18 cellular contexts compared by ENCODE assay signal in the genomic region with DNA sequence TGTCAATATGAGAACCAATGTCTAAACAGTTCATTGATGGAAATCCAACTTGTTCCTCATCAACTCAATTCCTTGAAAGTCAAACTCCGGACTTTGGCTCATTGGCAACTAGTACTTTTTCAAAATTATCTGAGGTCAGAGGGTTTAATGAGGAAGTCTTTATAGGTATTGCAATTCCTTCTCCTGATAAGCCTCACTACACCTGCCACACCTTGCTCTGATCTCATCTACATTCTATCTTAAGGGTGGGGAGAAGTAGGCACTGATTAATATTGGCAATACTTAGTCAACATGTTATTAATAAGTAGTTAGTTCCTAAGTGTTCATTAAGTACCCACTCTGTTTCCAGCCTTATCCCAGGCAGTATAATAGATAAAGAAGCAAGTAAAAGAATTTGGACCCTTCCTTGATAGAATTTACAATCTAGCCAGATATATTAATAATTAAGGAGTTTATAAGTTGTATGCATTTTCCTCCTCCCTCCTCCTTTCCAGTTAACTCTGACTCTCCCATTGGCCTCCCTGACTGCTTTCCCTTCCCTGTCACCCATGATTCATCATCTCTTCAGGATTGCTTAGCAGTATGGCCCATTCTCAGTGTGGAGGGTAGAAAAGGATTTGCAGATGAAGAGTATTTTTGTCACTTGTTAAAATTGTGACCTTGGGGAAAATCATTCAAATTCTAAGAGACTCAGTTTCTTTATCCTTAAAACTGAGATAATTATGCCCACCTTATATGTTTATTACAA.
DNase-seq lines count a peak whose midpoint lies in the region; ATAC-seq and TF ChIP-seq lines count a peak whose summit lies in the region.
"Had no signal": no experiment of that assay in that cellular context is flagged by ENCODE, and none has a peak within 500 bp of the region (broad histone marks: within the 10 kb centered on the region; RNA-seq: fewer than 3 reads in every experiment).

No MANE protein-coding gene starts in this region.

- BruUV-seq in mammary epithelial cell (replicated peaks; lab: Mats Ljungman, UMichigan) (no TSS peak), MCF 10A (replicated peaks; lab: Mats Ljungman, UMichigan) (no TSS peak)

- no peaks in the 10 kb centered on the region for H3K4me1 ChIP-seq in mammary epithelial cell (ENCODE audit: insufficient read depth, low read length)
- H3K4me1 ChIP-seq: HAP-1 had no signal

- TF ChIP-seq CTCF in mammary epithelial cell (conservative IDR thresholded peaks at IDR 0.05 in 1 of 2, IDR thresholded peaks at IDR 0.05 in 1 of 2; ENCODE audit: extremely low read depth in 1 of 2, insufficient read depth in 1 of 2, low read depth in 1 of 2, low read length in 2 of 2) (no peak), MCF 10A (IDR thresholded peaks at IDR 0.05; ENCODE audit: unreplicated experiment) (no peak), chondrocyte (IDR thresholded peaks at IDR 0.05) (no peak)

- H3K36me3 Mint-ChIP-seq in MCF 10A (ENCODE audit: insufficient read depth, unreplicated experiment), result no peaks in the 10 kb centered on the region
- H3K36me3 Mint-ChIP-seq in T-helper 17 cell (ENCODE audit: low read depth), result no peaks in the 10 kb centered on the region
- H3K36me3 Mint-ChIP-seq in stimulated activated naive B cell treated with anti-CD40 and anti-IgM and Interleukin-4, amounts not matched to agents 10 μg/mL and 1 μg/mL and 100 μg/mL, for 72 hours, result peaks cover 11 to 22% of the 10 kb centered on the region in 2 donors
- no peaks in the 10 kb centered on the region for H3K36me3 Mint-ChIP-seq in chondrocyte (ENCODE audit: low read depth)

- DNase-seq in mammary epithelial cell (peak; percentile 22), MCF 10A (ENCODE audit: unreplicated experiment) (no peak), T-helper 17 cell (no peak), iris pigment epithelial cell (ENCODE audit: low read depth) (peak; percentile 18), NCI-H510A treated with DMSO at 0.1 percent for 48 hours (lab: John Stamatoyannopoulos, UW) (no peak), chondrocyte (ENCODE audit: low spot score) (no peak), RPMI8226 (no peak)
- no peak for DNase-seq in stimulated activated naive B cell treated with anti-CD40 and anti-IgM and Interleukin-4, amounts not matched to agents 10 μg/mL and 1 μg/mL and 100 μg/mL, for 72 hours
- DNase-seq: 8988T, DMS153, NCI-H1436, NCI-H2029, NCI-H2171, NCI-H446 treated with DMSO at 0.1 percent for 48 hours, NCI-H82, PC-9 had no signal

- H2AFZ ChIP-seq in mammary epithelial cell (ENCODE audit: low read depth, low read length), result no peak overlapping the region
- H2AFZ ChIP-seq: PC-9 had no signal

- no peaks in the 10 kb centered on the region for H3K27me3 ChIP-seq in mammary epithelial cell (ENCODE audit: insufficient read depth, low read length)
- H3K27me3 ChIP-seq: BLaER1 treated with 17β-estradiol and CSF1 and Interleukin-3, amounts not matched to agents 10 nM and 100 nM had no signal

- no peak overlapping the region for H3K4me2 ChIP-seq in mammary epithelial cell (ENCODE audit: insufficient read depth, low read depth, low read length)
- H3K4me2 ChIP-seq: BLaER1 treated with 17β-estradiol and CSF1 and Interleukin-3, amounts not matched to agents 10 nM and 100 nM; PC-9 had no signal

- H3K79me2 ChIP-seq in mammary epithelial cell (ENCODE audit: insufficient read depth, low read length), result no peaks in the 10 kb centered on the region

- CTCF ChIA-PET in mammary epithelial cell (lab: Charles Lee; ENCODE audit: low non-redundant PET), result no interaction called here
- CTCF ChIA-PET in MCF 10A (lab: Yijun Ruan, JAX), result no interaction called here

- H3K9me3 ChIP-seq in mammary epithelial cell (replicated peaks; ENCODE audit: insufficient read depth, low read length) (no peaks in the 10 kb centered on the region), T-helper 17 cell (ENCODE audit: control insufficient read depth, low read length, poor library complexity, severe bottlenecking) (no peaks in the 10 kb centered on the region)
- H3K9me3 ChIP-seq: BLaER1 treated with 17β-estradiol and CSF1 and Interleukin-3, amounts not matched to agents 10 nM and 100 nM; HAP-1 had no signal

- in situ Hi-C loops in mammary epithelial cell (cut with MboI; ENCODE audit: low sequenced_read_pairs in 2 of 2), result no loop called here

- intact Hi-C loops in mammary epithelial cell (cut with micrococcal nuclease), result no loop called here
- intact Hi-C loops in MCF 10A (cut with micrococcal nuclease), result no loop called here

- H3K27me3 Mint-ChIP-seq in MCF 10A (ENCODE audit: insufficient read depth, unreplicated experiment) (no peaks in the 10 kb centered on the region), T-helper 17 cell (no peaks in the 10 kb centered on the region), chondrocyte (ENCODE audit: low read depth) (no peaks in the 10 kb centered on the region)
- H3K27me3 Mint-ChIP-seq in stimulated activated naive B cell treated with anti-CD40 and anti-IgM and Interleukin-4, amounts not matched to agents 10 μg/mL and 1 μg/mL and 100 μg/mL, for 72 hours, result no peaks in the 10 kb centered on the region

- dilution Hi-C loops in mammary epithelial cell (cut with HindIII; ENCODE audit: low sequenced_read_pairs), result no loop called here

- H3K9me3 Mint-ChIP-seq in MCF 10A (ENCODE audit: unreplicated experiment), result no peaks in the 10 kb centered on the region
- peaks cover 2% of the 10 kb centered on the region in 2 donors for H3K9me3 Mint-ChIP-seq in stimulated activated naive B cell treated with anti-CD40 and anti-IgM and Interleukin-4, amounts not matched to agents 10 μg/mL and 1 μg/mL and 100 μg/mL, for 72 hours
- H3K9me3 Mint-ChIP-seq in chondrocyte (ENCODE audit: low read depth), result no peaks in the 10 kb centered on the region

- H3K4me3 ChIP-seq in mammary epithelial cell (replicated peaks in 1 of 3; ENCODE audit: insufficient read depth in 1 of 3, low read depth in 2 of 3, low read length in 3 of 3), result no peak overlapping the region
- H3K4me3 ChIP-seq: BLaER1 treated with 17β-estradiol and CSF1 and Interleukin-3, amounts not matched to agents 10 nM and 100 nM; HAP-1; PC-9 had no signal

- no peak overlapping the region for H3K27ac ChIP-seq in mammary epithelial cell (ENCODE audit: insufficient read depth, low read depth, low read length)
- H3K27ac ChIP-seq: BLaER1 treated with 17β-estradiol and CSF1 and Interleukin-3, amounts not matched to agents 10 nM and 100 nM; PC-9 had no signal

- H3K4me1 Mint-ChIP-seq in MCF 10A (ENCODE audit: insufficient read depth, unreplicated experiment) (peaks cover 9% of the 10 kb centered on the region), T-helper 17 cell (peaks cover 22% of the 10 kb centered on the region), chondrocyte (ENCODE audit: low read depth) (peaks cover 33% of the 10 kb centered on the region)
- H3K4me1 Mint-ChIP-seq in stimulated activated naive B cell treated with anti-CD40 and anti-IgM and Interleukin-4, amounts not matched to agents 10 μg/mL and 1 μg/mL and 100 μg/mL, for 72 hours, result peaks cover 40 to 81% of the 10 kb centered on the region in 2 donors

- POLR2A ChIA-PET in MCF 10A (lab: Yijun Ruan, JAX), result no interaction called here

- no peak overlapping the region for H3K27ac Mint-ChIP-seq in MCF 10A (ENCODE audit: low read depth, unreplicated experiment)
- peak overlapping the region; percentile 67 for H3K27ac Mint-ChIP-seq in T-helper 17 cell
- H3K27ac Mint-ChIP-seq in stimulated activated naive B cell treated with anti-CD40 and anti-IgM and Interleukin-4, amounts not matched to agents 10 μg/mL and 1 μg/mL and 100 μg/mL, for 72 hours, result peak overlapping the region; percentile 62
- H3K27ac Mint-ChIP-seq in chondrocyte (ENCODE audit: unreplicated experiment), result no peak overlapping the region

- H3K9ac ChIP-seq in mammary epithelial cell (ENCODE audit: insufficient read depth, low read length), result no peak overlapping the region
- H3K9ac ChIP-seq: BLaER1 treated with 17β-estradiol and CSF1 and Interleukin-3, amounts not matched to agents 10 nM and 100 nM had no signal

- no peaks in the 10 kb centered on the region for H3K36me3 ChIP-seq in mammary epithelial cell (ENCODE audit: insufficient read depth, low read length)
- H3K36me3 ChIP-seq: BLaER1 treated with 17β-estradiol and CSF1 and Interleukin-3, amounts not matched to agents 10 nM and 100 nM; HAP-1 had no signal

- H3K4me3 Mint-ChIP-seq in MCF 10A (ENCODE audit: unreplicated experiment), result no peak overlapping the region
- no peak overlapping the region for H3K4me3 Mint-ChIP-seq in T-helper 17 cell
- no peak overlapping the region for H3K4me3 Mint-ChIP-seq in stimulated activated naive B cell treated with anti-CD40 and anti-IgM and Interleukin-4, amounts not matched to agents 10 μg/mL and 1 μg/mL and 100 μg/mL, for 72 hours
- no peak overlapping the region for H3K4me3 Mint-ChIP-seq in chondrocyte (ENCODE audit: unreplicated experiment)

- no peaks in the 10 kb centered on the region for H4K20me1 ChIP-seq in mammary epithelial cell (ENCODE audit: insufficient read depth, low read length)
- H4K20me1 ChIP-seq: BLaER1 treated with 17β-estradiol and CSF1 and Interleukin-3, amounts not matched to agents 10 nM and 100 nM had no signal

- whole genome bisulfite sequencing in mammary epithelial cell (ENCODE audit: low coverage, missing lambda C conversion rate), result 100% methylated on average over 1 of the region's 1 CpG

- no peak for ATAC-seq in T-helper 17 cell
- no peak for ATAC-seq in stimulated activated naive B cell treated with anti-CD40 and anti-IgM and Interleukin-4, amounts not matched to agents 10 μg/mL and 1 μg/mL and 100 μg/mL, for 72 hours (replicated peaks)

Comparison
In these comparisons a context has a peak if more than half of its experiments do, and no peak if none do; other contexts are left out.
1. DNase-seq: peak in mammary epithelial cell (single experiment) and iris pigment epithelial cell (single experiment); none in MCF 10A (single experiment), T-helper 17 cell (0 of 3), stimulated activated naive B cell treated with anti-CD40 and anti-IgM and Interleukin-4, amounts not matched to agents 10 μg/mL and 1 μg/mL and 100 μg/mL, for 72 hours (single experiment), NCI-H510A treated with DMSO at 0.1 percent for 48 hours (single experiment), chondrocyte (single experiment) and RPMI8226 (single experiment).
2. H3K27ac Mint-ChIP-seq: peak in T-helper 17 cell (single experiment) and stimulated activated naive B cell treated with anti-CD40 and anti-IgM and Interleukin-4, amounts not matched to agents 10 μg/mL and 1 μg/mL and 100 μg/mL, for 72 hours (single experiment); none in MCF 10A (single experiment) and chondrocyte (single experiment).